ENCODE assay signal across 1 cellular context in genomic region chr6:151451950-151452749, GRCh38.
A peak's percentile ranks its signal among the peaks of the same experiment; 100 is the strongest.
TF ChIP-seq lines count a peak whose summit lies in the region.

TSS of gene RMND1 (minus strand) at chr6:151452126. CDS start at chr6:151445811, 6,315 bp downstream.

TF ChIP-seq in HepG2, 621 proteins besides CTCF, POLR2A, EP300 and RAD21 (continued from another document and continues in another):
- peak; percentile 94 for TF ChIP-seq MTA1 (CRISPR knock-in tag; IDR thresholded peaks at IDR 0.05; ENCODE audit: borderline replicate concordance)
- TF ChIP-seq ZNF350 (CRISPR knock-in tag; IDR thresholded peaks at IDR 0.05; ENCODE audit: borderline replicate concordance, low read depth) = peak; percentile 100
- TF ChIP-seq ZNF800 (CRISPR knock-in tag; IDR thresholded peaks at IDR 0.05) = peak; percentile 94
- peak; percentile 98 for TF ChIP-seq HDAC1 (CRISPR knock-in tag; IDR thresholded peaks at IDR 0.05)
- TF ChIP-seq ZNF547 (CRISPR knock-in tag; IDR thresholded peaks at IDR 0.05) = peak; percentile 67; the same call in 1 of the 2 replicates
- no peak for TF ChIP-seq AFF4 (CRISPR knock-in tag; IDR thresholded peaks at IDR 0.05)
- peak; percentile 100; the same call in 1 of the 2 replicates for TF ChIP-seq ZNF275 (CRISPR knock-in tag; IDR thresholded peaks at IDR 0.05; ENCODE audit: borderline replicate concordance)
- peak; percentile 100 for TF ChIP-seq ZFP91 (CRISPR knock-in tag; IDR thresholded peaks at IDR 0.05; ENCODE audit: borderline replicate concordance)
- TF ChIP-seq FLYWCH1 (CRISPR knock-in tag; IDR thresholded peaks at IDR 0.05) = no peak
- peak; percentile 97 for TF ChIP-seq KDM2A (CRISPR knock-in tag; IDR thresholded peaks at IDR 0.05; ENCODE audit: borderline replicate concordance, low read depth)
- TF ChIP-seq ZNF614 (CRISPR knock-in tag; IDR thresholded peaks at IDR 0.05; ENCODE audit: borderline replicate concordance) = no peak; the same call in none of the 2 replicates
- no peak for TF ChIP-seq TCF7L2 (IDR thresholded peaks at IDR 0.05; ENCODE audit: low read depth, low read length)
- TF ChIP-seq THRA (CRISPR knock-in tag; IDR thresholded peaks at IDR 0.05; ENCODE audit: borderline replicate concordance) = peak; percentile 80
- TF ChIP-seq HNRNPK (IDR thresholded peaks at IDR 0.05; ENCODE audit: low read depth, low read length, poor library complexity, severe bottlenecking) = no peak
- TF ChIP-seq ZBTB40 (IDR thresholded peaks at IDR 0.05) = peak; percentile 100
- peak; percentile 100 for TF ChIP-seq ZBTB40 (CRISPR knock-in tag; IDR thresholded peaks at IDR 0.05)
- 0 out of 2 replicates have a peak, but pooled peaks have one; percentile 59 for TF ChIP-seq FOXO1 (CRISPR knock-in tag; IDR thresholded peaks at IDR 0.05)
- TF ChIP-seq ARNTL (CRISPR knock-in tag; IDR thresholded peaks at IDR 0.05) = peak; percentile 99
- TF ChIP-seq TRAFD1 (CRISPR knock-in tag; IDR thresholded peaks at IDR 0.05; ENCODE audit: borderline replicate concordance) = peak; percentile 96; the same call in 1 of the 2 replicates
- TF ChIP-seq ERF (CRISPR knock-in tag; IDR thresholded peaks at IDR 0.05) = peak; percentile 99
- peak; percentile 97 for TF ChIP-seq KDM5B (CRISPR knock-in tag; IDR thresholded peaks at IDR 0.05; ENCODE audit: borderline replicate concordance)
- TF ChIP-seq IKZF4 (CRISPR knock-in tag; IDR thresholded peaks at IDR 0.05; ENCODE audit: borderline replicate concordance, low read depth, not compliant biosample characterization) = no peak
- no peak for TF ChIP-seq NFRKB (IDR thresholded peaks at IDR 0.05)
- TF ChIP-seq SOX13 (IDR thresholded peaks at IDR 0.05) = peak; percentile 13
- peak in 1 of 2 experiments; percentile 73; a peak in 1 of 4 replicates for TF ChIP-seq SOX13 (CRISPR knock-in tag; conservative IDR thresholded peaks at IDR 0.05 in 1 of 2, IDR thresholded peaks at IDR 0.05 in 1 of 2)
- no peak for TF ChIP-seq ZNF550 (CRISPR knock-in tag; IDR thresholded peaks at IDR 0.05; ENCODE audit: borderline replicate concordance)
- TF ChIP-seq CREB1 (IDR thresholded peaks at IDR 0.05) = peak; percentile 86
- peak; percentile 90 for TF ChIP-seq CREB1 (CRISPR knock-in tag; IDR thresholded peaks at IDR 0.05)
- TF ChIP-seq MBD4 (IDR thresholded peaks at IDR 0.05; ENCODE audit: borderline replicate concordance, low read length) = no peak
- TF ChIP-seq REXO4 (CRISPR knock-in tag; IDR thresholded peaks at IDR 0.05; ENCODE audit: borderline replicate concordance) = no peak
- peak; percentile 95; the same call in 1 of the 2 replicates for TF ChIP-seq ZNF674 (CRISPR knock-in tag; IDR thresholded peaks at IDR 0.05; ENCODE audit: low read depth)
- TF ChIP-seq HMG20B (CRISPR knock-in tag; conservative IDR thresholded peaks at IDR 0.05) = peak; percentile 88; the same call in 1 of the 2 replicates
- TF ChIP-seq ZNF510 (CRISPR knock-in tag; IDR thresholded peaks at IDR 0.05; ENCODE audit: low read depth) = peak; percentile 86; the same call in 1 of the 2 replicates
- peak; percentile 93 for TF ChIP-seq PBX3 (CRISPR knock-in tag; IDR thresholded peaks at IDR 0.05; ENCODE audit: borderline replicate concordance)
- TF ChIP-seq ATF3 (CRISPR knock-in tag; IDR thresholded peaks at IDR 0.05) = no peak; the same call in none of the 2 replicates
